1 cellular context compared by ENCODE assay signal in genomic region chr20:59042796-59043621, GRCh38.
TF ChIP-seq lines count a peak whose summit lies in the region.

No MANE protein-coding gene starts in this region.

TF ChIP-seq in K562, 482 proteins besides CTCF, POLR2A, EP300 and RAD21 (continued from another document):
- TF ChIP-seq, protein P1, sequence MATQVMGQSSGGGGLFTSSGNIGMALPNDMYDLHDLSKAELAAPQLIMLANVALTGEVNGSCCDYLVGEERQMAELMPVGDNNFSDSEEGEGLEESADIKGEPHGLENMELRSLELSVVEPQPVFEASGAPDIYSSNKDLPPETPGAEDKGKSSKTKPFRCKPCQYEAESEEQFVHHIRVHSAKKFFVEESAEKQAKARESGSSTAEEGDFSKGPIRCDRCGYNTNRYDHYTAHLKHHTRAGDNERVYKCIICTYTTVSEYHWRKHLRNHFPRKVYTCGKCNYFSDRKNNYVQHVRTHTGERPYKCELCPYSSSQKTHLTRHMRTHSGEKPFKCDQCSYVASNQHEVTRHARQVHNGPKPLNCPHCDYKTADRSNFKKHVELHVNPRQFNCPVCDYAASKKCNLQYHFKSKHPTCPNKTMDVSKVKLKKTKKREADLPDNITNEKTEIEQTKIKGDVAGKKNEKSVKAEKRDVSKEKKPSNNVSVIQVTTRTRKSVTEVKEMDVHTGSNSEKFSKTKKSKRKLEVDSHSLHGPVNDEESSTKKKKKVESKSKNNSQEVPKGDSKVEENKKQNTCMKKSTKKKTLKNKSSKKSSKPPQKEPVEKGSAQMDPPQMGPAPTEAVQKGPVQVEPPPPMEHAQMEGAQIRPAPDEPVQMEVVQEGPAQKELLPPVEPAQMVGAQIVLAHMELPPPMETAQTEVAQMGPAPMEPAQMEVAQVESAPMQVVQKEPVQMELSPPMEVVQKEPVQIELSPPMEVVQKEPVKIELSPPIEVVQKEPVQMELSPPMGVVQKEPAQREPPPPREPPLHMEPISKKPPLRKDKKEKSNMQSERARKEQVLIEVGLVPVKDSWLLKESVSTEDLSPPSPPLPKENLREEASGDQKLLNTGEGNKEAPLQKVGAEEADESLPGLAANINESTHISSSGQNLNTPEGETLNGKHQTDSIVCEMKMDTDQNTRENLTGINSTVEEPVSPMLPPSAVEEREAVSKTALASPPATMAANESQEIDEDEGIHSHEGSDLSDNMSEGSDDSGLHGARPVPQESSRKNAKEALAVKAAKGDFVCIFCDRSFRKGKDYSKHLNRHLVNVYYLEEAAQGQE (CRISPR knock-in tag; IDR thresholded peaks at IDR 0.05; ENCODE audit: low read depth), result peak; percentile 47; the same call in 1 of the 2 replicates
- TF ChIP-seq GMEB1 (CRISPR knock-in tag; IDR thresholded peaks at IDR 0.05), result peak; percentile 93
- peak; percentile 84 for TF ChIP-seq NEUROD1 (IDR thresholded peaks at IDR 0.05; ENCODE audit: borderline replicate concordance, low read depth, low read length, partially characterized antibody)
- peak in 1 of 2 experiments; percentile 33; a peak in 1 of 4 replicates for TF ChIP-seq MAZ (CRISPR knock-in tag; conservative IDR thresholded peaks at IDR 0.05 in 1 of 2, IDR thresholded peaks at IDR 0.05 in 1 of 2)
- no peak for TF ChIP-seq PCBP1 (IDR thresholded peaks at IDR 0.05; ENCODE audit: low read depth, low read length, poor library complexity, severe bottlenecking)
- no peak for TF ChIP-seq ELF2 (CRISPR knock-in tag; IDR thresholded peaks at IDR 0.05)
- TF ChIP-seq KAT8 (IDR thresholded peaks at IDR 0.05; ENCODE audit: low read depth), result no peak
- no peak for TF ChIP-seq MECOM (CRISPR knock-in tag; IDR thresholded peaks at IDR 0.05)
- TF ChIP-seq ZNF584 (CRISPR knock-in tag; IDR thresholded peaks at IDR 0.05; ENCODE audit: low read depth), result no peak
- TF ChIP-seq SMAD4 (CRISPR knock-in tag; conservative IDR thresholded peaks at IDR 0.05), result 0 out of 2 replicates have a peak, but pooled peaks have one; percentile 17
- no peak for TF ChIP-seq SIN3B (IDR thresholded peaks at IDR 0.05; ENCODE audit: low read depth)
- no peak for TF ChIP-seq AFF1 (IDR thresholded peaks at IDR 0.05; ENCODE audit: low read depth in 1 of 2, partially characterized antibody in 2 of 2)
- no peak for TF ChIP-seq ZFP36 (IDR thresholded peaks at IDR 0.05; ENCODE audit: low read depth, low read length, partially characterized antibody)
- TF ChIP-seq HMGN3 (IDR thresholded peaks at IDR 0.05; ENCODE audit: borderline replicate concordance, extremely low read depth, insufficient read length, low read depth, low read length), result peak; percentile 85
- 0 out of 2 replicates have a peak, but pooled peaks have one; percentile 23 for TF ChIP-seq MYC (IDR thresholded peaks at IDR 0.05; ENCODE audit: low read depth, low read length)
- no peak for TF ChIP-seq MYC (CRISPR knock-in tag; IDR thresholded peaks at IDR 0.05; ENCODE audit: borderline replicate concordance, low read depth)
- TF ChIP-seq, protein P2, sequence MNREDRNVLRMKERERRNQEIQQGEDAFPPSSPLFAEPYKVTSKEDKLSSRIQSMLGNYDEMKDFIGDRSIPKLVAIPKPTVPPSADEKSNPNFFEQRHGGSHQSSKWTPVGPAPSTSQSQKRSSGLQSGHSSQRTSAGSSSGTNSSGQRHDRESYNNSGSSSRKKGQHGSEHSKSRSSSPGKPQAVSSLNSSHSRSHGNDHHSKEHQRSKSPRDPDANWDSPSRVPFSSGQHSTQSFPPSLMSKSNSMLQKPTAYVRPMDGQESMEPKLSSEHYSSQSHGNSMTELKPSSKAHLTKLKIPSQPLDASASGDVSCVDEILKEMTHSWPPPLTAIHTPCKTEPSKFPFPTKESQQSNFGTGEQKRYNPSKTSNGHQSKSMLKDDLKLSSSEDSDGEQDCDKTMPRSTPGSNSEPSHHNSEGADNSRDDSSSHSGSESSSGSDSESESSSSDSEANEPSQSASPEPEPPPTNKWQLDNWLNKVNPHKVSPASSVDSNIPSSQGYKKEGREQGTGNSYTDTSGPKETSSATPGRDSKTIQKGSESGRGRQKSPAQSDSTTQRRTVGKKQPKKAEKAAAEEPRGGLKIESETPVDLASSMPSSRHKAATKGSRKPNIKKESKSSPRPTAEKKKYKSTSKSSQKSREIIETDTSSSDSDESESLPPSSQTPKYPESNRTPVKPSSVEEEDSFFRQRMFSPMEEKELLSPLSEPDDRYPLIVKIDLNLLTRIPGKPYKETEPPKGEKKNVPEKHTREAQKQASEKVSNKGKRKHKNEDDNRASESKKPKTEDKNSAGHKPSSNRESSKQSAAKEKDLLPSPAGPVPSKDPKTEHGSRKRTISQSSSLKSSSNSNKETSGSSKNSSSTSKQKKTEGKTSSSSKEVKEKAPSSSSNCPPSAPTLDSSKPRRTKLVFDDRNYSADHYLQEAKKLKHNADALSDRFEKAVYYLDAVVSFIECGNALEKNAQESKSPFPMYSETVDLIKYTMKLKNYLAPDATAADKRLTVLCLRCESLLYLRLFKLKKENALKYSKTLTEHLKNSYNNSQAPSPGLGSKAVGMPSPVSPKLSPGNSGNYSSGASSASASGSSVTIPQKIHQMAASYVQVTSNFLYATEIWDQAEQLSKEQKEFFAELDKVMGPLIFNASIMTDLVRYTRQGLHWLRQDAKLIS (CRISPR knock-in tag; IDR thresholded peaks at IDR 0.05), result 0 out of 2 replicates have a peak, but pooled peaks have one; percentile 6
- TF ChIP-seq DNMT1 (IDR thresholded peaks at IDR 0.05), result no peak
- TF ChIP-seq, protein P3, sequence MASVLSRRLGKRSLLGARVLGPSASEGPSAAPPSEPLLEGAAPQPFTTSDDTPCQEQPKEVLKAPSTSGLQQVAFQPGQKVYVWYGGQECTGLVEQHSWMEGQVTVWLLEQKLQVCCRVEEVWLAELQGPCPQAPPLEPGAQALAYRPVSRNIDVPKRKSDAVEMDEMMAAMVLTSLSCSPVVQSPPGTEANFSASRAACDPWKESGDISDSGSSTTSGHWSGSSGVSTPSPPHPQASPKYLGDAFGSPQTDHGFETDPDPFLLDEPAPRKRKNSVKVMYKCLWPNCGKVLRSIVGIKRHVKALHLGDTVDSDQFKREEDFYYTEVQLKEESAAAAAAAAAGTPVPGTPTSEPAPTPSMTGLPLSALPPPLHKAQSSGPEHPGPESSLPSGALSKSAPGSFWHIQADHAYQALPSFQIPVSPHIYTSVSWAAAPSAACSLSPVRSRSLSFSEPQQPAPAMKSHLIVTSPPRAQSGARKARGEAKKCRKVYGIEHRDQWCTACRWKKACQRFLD (CRISPR knock-in tag; IDR thresholded peaks at IDR 0.05), result peak; percentile 64; the same call in 1 of the 2 replicates
- TF ChIP-seq ZBTB11 (CRISPR knock-in tag; IDR thresholded peaks at IDR 0.05), result peak in 1 of 3 experiments; percentile 59; a peak in 3 of 6 replicates
- peak in 1 of 2 experiments; percentile 18; a peak in 1 of 4 replicates for TF ChIP-seq KDM4B (IDR thresholded peaks at IDR 0.05; ENCODE audit: borderline replicate concordance in 2 of 2, low read depth in 1 of 2)
- no peak for TF ChIP-seq GABPA (tag; conservative IDR thresholded peaks at IDR 0.05; ENCODE audit: low read depth)
- peak; percentile 73; the same call in 1 of the 2 replicates for TF ChIP-seq RB1 (IDR thresholded peaks at IDR 0.05; ENCODE audit: low read depth)
- peak; percentile 60 for TF ChIP-seq POU5F1 (IDR thresholded peaks at IDR 0.05; ENCODE audit: borderline replicate concordance, low read depth, low read length, partially characterized antibody)
- peak; percentile 86 for TF ChIP-seq FIP1L1 (IDR thresholded peaks at IDR 0.05; ENCODE audit: low read depth, low read length, poor library complexity, severe bottlenecking)
- TF ChIP-seq KDM5B (IDR thresholded peaks at IDR 0.05; ENCODE audit: insufficient replicate concordance, low read depth, low read length), result peak; percentile 57
- TF ChIP-seq PHF21A (IDR thresholded peaks at IDR 0.05; ENCODE audit: borderline replicate concordance, low read depth), result no peak
- TF ChIP-seq SUPT5H (IDR thresholded peaks at IDR 0.05), result 0 out of 2 replicates have a peak, but pooled peaks have one; percentile 33
